Comparison of ENCODE assay signal across 1 cellular context in genomic region chr17:74637912-74638311, GRCh38.
TF ChIP-seq lines count a peak whose summit lies in the region.

No MANE protein-coding gene starts in this region.

TF ChIP-seq in K562, 482 proteins besides CTCF, POLR2A, EP300 and RAD21 (continued from another document):
- no peak for TF ChIP-seq ZNF830 (CRISPR knock-in tag; IDR thresholded peaks at IDR 0.05)
